In genomic region chr13:51832471-51833152, GRCh38 we compare ENCODE assay signal across 8 cellular contexts. TPM values are rescaled to one million over a fixed set of nuclear protein-coding genes. Genes with fewer than 3 reads are reported as not detected.
DNase-seq lines count a peak whose midpoint lies in the region; ATAC-seq lines count a peak whose summit lies in the region.

No MANE protein-coding gene starts in this region.

- H3K27ac ChIP-seq in effector memory CD4-positive, alpha-beta T cell (ENCODE audit: insufficient read depth, low read length, poor library complexity, severe bottlenecking): no peak overlapping the region

- H3K9me3 Mint-ChIP-seq in T-helper 2 cell treated with Interferon-gamma antibody and Interleukin-4, amounts not matched to agents 5 μg/mL and 100 μg/mL, for 36 hours: no peaks in the 10 kb centered on the region
- no peaks in the 10 kb centered on the region for H3K9me3 Mint-ChIP-seq in naive B cell

- DNase-seq in DMS 273 (lab: John Stamatoyannopoulos, UW; ENCODE audit: unreplicated experiment) (peak; percentile 52), naive B cell (peak; percentile 57), inferior parietal cortex (ENCODE audit: extremely low spot score) (no peak)
- DNase-seq in T-helper 2 cell treated with Interferon-gamma antibody and Interleukin-4, amounts not matched to agents 5 μg/mL and 100 μg/mL, for 36 hours (ENCODE audit: low spot score): peak; percentile 26
- DNase-seq in effector memory CD4-positive, alpha-beta T cell: peak; percentile 19 to 44 (median 35)

- H3K27me3 Mint-ChIP-seq in T-helper 2 cell treated with Interferon-gamma antibody and Interleukin-4, amounts not matched to agents 5 μg/mL and 100 μg/mL, for 36 hours (ENCODE audit: low read depth): peaks cover 40% of the 10 kb centered on the region
- peaks cover 0 to 22% (median 7%) of the 10 kb centered on the region in 3 donors for H3K27me3 Mint-ChIP-seq in naive B cell

- ATAC-seq in GM19452 (IDR thresholded peaks at IDR 0.05; ENCODE audit: unreplicated experiment) (peak; percentile 80), HG03571 (IDR thresholded peaks at IDR 0.05; ENCODE audit: unreplicated experiment) (peak; percentile 73), naive B cell (ENCODE audit: low read depth in 2 of 2) (peak; percentile 93 to 96), HG02840 (IDR thresholded peaks at IDR 0.05; ENCODE audit: low FRiP score, unreplicated experiment) (no peak)

- no peak overlapping the region for H3K27ac Mint-ChIP-seq in T-helper 2 cell treated with Interferon-gamma antibody and Interleukin-4, amounts not matched to agents 5 μg/mL and 100 μg/mL, for 36 hours
- H3K27ac Mint-ChIP-seq in naive B cell: peak overlapping the region in 2 of 6 donors; percentile 2 to 5

- no peak overlapping the region for H3K4me3 ChIP-seq in effector memory CD4-positive, alpha-beta T cell (ENCODE audit: insufficient read depth, low read depth, low read length, poor library complexity, severe bottlenecking)

- H3K36me3 Mint-ChIP-seq in T-helper 2 cell treated with Interferon-gamma antibody and Interleukin-4, amounts not matched to agents 5 μg/mL and 100 μg/mL, for 36 hours (ENCODE audit: low read depth): no peaks in the 10 kb centered on the region
- H3K36me3 Mint-ChIP-seq in naive B cell: no peaks in the 10 kb centered on the region

- no peaks in the 10 kb centered on the region for H3K27me3 ChIP-seq in effector memory CD4-positive, alpha-beta T cell (replicated peaks; ENCODE audit: control insufficient read depth, insufficient read depth, low read length, poor library complexity, severe bottlenecking)

- H3K4me1 ChIP-seq in effector memory CD4-positive, alpha-beta T cell (ENCODE audit: control insufficient read depth, insufficient read depth, low read length, poor library complexity, severe bottlenecking): peaks cover 10% of the 10 kb centered on the region

- H3K36me3 ChIP-seq in effector memory CD4-positive, alpha-beta T cell (ENCODE audit: control insufficient read depth, insufficient read depth, low read length): no peaks in the 10 kb centered on the region

- no peaks in the 10 kb centered on the region for H3K9me3 ChIP-seq in effector memory CD4-positive, alpha-beta T cell (ENCODE audit: control insufficient read depth, low read length)

- H3K4me1 Mint-ChIP-seq in T-helper 2 cell treated with Interferon-gamma antibody and Interleukin-4, amounts not matched to agents 5 μg/mL and 100 μg/mL, for 36 hours (ENCODE audit: low read depth): peaks cover 7% of the 10 kb centered on the region
- peaks cover 18 to 39% (median 26%) of the 10 kb centered on the region in 3 donors for H3K4me1 Mint-ChIP-seq in naive B cell

- H3K4me3 Mint-ChIP-seq in T-helper 2 cell treated with Interferon-gamma antibody and Interleukin-4, amounts not matched to agents 5 μg/mL and 100 μg/mL, for 36 hours: no peak overlapping the region
- no peak overlapping the region for H3K4me3 Mint-ChIP-seq in naive B cell

RNA-seq across cellular contexts. Expression of gene TMEM272, which starts 12.4 kb away (rescaled TPM):
- under 1 TPM in 2 of 6 donors, not detected in 4; 0.09 to 0.11 TPM for polyA plus RNA-seq in naive B cell (ENCODE audit: low read depth in 6 of 6)

RNA-seq across cellular contexts. Expression of gene DHRS12, which starts 28.6 kb away (rescaled TPM):
- 10 to 100 TPM; 18.5 to 26.6 (median 22.3) TPM for polyA plus RNA-seq in naive B cell (ENCODE audit: low read depth in 6 of 6)

RNA-seq across cellular contexts. Expression of gene CCDC70, which starts 29.2 kb away (rescaled TPM):
- polyA plus RNA-seq in naive B cell (ENCODE audit: low read depth in 6 of 6): not detected
